Comparison of ENCODE assay signal across 21 cellular contexts in genomic region chrX:65647801-65648200, GRCh38.
"Had no signal": no experiment of that assay in that cellular context is flagged by ENCODE, and none has a peak within 500 bp of the region (broad histone marks: within the 10 kb centered on the region; RNA-seq: fewer than 3 reads in every experiment).

No MANE protein-coding gene starts in this region.

- ATAC-seq: effector memory CD8-positive, alpha-beta T cell; foreskin keratinocyte; gastroesophageal sphincter; heart left ventricle; left colon; left lobe of liver had no signal

- H3K4me3 Mint-ChIP-seq: dendritic cell treated with granulocyte-macrophage colony-stimulating factor and Interleukin-4, amounts not matched to agents 40 ng/mL and 50 ng/mL, for 4 days; effector memory CD8-positive, alpha-beta T cell; endodermal cell; immature natural killer cell; memory B cell had no signal

- DNase-seq: colonic mucosa; cortex of kidney; effector CD8-positive, alpha-beta T cell; effector memory CD8-positive, alpha-beta T cell; endodermal cell; foreskin keratinocyte; heart left ventricle; hypothalamus; immature natural killer cell; islet precursor cell; kidney; kidney glomerular epithelial cell; left colon; left ventricle myocardium inferior; mammary epithelial cell; mesendoderm; midbrain had no signal

- H3K27ac Mint-ChIP-seq: dendritic cell treated with granulocyte-macrophage colony-stimulating factor and Interleukin-4, amounts not matched to agents 40 ng/mL and 50 ng/mL, for 4 days; effector memory CD8-positive, alpha-beta T cell; endodermal cell; immature natural killer cell; memory B cell had no signal

- H3K27me3 Mint-ChIP-seq: dendritic cell treated with granulocyte-macrophage colony-stimulating factor and Interleukin-4, amounts not matched to agents 40 ng/mL and 50 ng/mL, for 4 days; effector memory CD8-positive, alpha-beta T cell; memory B cell had no signal

- H3K36me3 Mint-ChIP-seq: immature natural killer cell had no signal

- H3K9me3 Mint-ChIP-seq: dendritic cell treated with granulocyte-macrophage colony-stimulating factor and Interleukin-4, amounts not matched to agents 40 ng/mL and 50 ng/mL, for 4 days; effector memory CD8-positive, alpha-beta T cell; immature natural killer cell; memory B cell had no signal
